ENCODE assay signal across 18 cellular contexts in the genomic region with DNA sequence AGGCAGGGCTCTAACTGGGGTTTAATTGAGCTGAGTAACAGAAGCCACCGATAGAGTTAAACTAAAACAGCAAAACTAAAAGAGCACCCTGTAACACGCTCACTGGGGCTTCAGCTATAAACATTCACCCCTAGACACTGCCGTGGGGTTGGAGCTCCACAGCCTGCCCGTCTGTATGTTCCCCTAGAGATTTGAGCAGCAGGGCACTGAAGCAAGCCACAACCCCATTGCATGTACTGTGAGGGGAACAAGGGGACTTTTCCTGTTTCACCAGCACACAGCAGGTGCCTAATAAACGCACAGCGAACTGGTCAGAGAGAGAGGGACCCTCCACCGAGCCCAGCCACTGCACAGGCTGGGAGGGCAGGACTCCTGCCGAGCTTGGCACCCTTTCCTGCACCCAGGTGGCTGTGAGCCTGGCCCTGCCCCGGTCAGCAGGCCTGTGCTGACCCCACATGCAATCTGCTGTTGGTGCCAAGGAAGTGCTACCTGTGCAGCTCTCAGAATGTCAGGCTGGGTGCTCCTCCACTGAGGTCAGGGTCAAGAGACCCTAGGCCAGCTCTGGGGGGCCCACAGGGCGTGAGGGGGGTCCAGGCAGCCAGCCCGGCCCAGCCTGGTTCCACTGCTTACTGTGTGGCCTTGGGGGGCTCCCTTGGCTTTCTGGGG. TPM values are rescaled to one million over a fixed set of nuclear protein-coding genes. Genes with fewer than 3 reads are reported as not detected.
DNase-seq lines count a peak whose midpoint lies in the region; ATAC-seq and TF ChIP-seq lines count a peak whose summit lies in the region.
"Had no signal": no experiment of that assay in that cellular context is flagged by ENCODE, and none has a peak within 500 bp of the region (broad histone marks: within the 10 kb centered on the region; RNA-seq: fewer than 3 reads in every experiment).

No MANE protein-coding gene starts in this region.

- no peak for DNase-seq in T-helper 17 cell
- DNase-seq in effector memory CD8-positive, alpha-beta T cell = no peak
- DNase-seq in stimulated activated effector memory CD8-positive, alpha-beta T cell treated with anti-CD3 and anti-CD28 coated beads, Interleukin-12 subunit alpha, Interleukin-12 subunit beta, amount 100 ng/mL, for 72 hours (ENCODE audit: low spot score in 2 of 2) = no peak
- DNase-seq in activated T-cell treated with anti-CD3 and anti-CD28 coated beads for 4 hours = no peak
- DNase-seq in nucleus accumbens (lab: John Stamatoyannopoulos, UW) = no peak
- DNase-seq in RPMI8226 = no peak
- DNase-seq: ACHN, COR-L47, GDM1, HCEC 1CT, NCI-H187, NCI-H2227 treated with DMSO at 0.1 percent for 48 hours, NCI-H510A treated with DMSO at 0.1 percent for 48 hours, NCI-H82, SHP77 treated with DMSO at 0.1 percent for 48 hours, SK-N-SH had no signal

- TF ChIP-seq RAD21 in Ishikawa (IDR thresholded peaks at IDR 0.05; ENCODE audit: low read depth) = no peak

- no peak for ATAC-seq in T-helper 17 cell
- ATAC-seq in effector memory CD8-positive, alpha-beta T cell (replicated peaks) = no peak
- ATAC-seq in stimulated activated effector memory CD8-positive, alpha-beta T cell treated with anti-CD3 and anti-CD28 coated beads, Interleukin-12 subunit alpha, Interleukin-12 subunit beta, amount 100 ng/mL, for 72 hours = no peak

- no peaks in the 10 kb centered on the region for H3K4me1 Mint-ChIP-seq in T-helper 17 cell
- peaks cover 7 to 13% of the 10 kb centered on the region in 2 donors for H3K4me1 Mint-ChIP-seq in effector memory CD8-positive, alpha-beta T cell (ENCODE audit: low read depth in 2 of 2)
- H3K4me1 Mint-ChIP-seq in stimulated activated effector memory CD8-positive, alpha-beta T cell treated with anti-CD3 and anti-CD28 coated beads, Interleukin-12 subunit alpha, Interleukin-12 subunit beta, amount 100 ng/mL, for 72 hours = peaks cover 11% of the 10 kb centered on the region
- H3K4me1 Mint-ChIP-seq: CD14-positive monocyte had no signal

- H3K27me3 Mint-ChIP-seq in T-helper 17 cell = no peaks in the 10 kb centered on the region
- H3K27me3 Mint-ChIP-seq in effector memory CD8-positive, alpha-beta T cell = no peaks in the 10 kb centered on the region

- no peaks in the 10 kb centered on the region for H3K9me3 ChIP-seq in T-helper 17 cell (ENCODE audit: control insufficient read depth, low read length, poor library complexity, severe bottlenecking)
- H3K9me3 ChIP-seq: SK-N-SH had no signal

- no peaks in the 10 kb centered on the region for H3K36me3 Mint-ChIP-seq in T-helper 17 cell (ENCODE audit: low read depth)
- H3K36me3 Mint-ChIP-seq in effector memory CD8-positive, alpha-beta T cell (ENCODE audit: insufficient read depth) = peaks cover 7% of the 10 kb centered on the region
- H3K36me3 Mint-ChIP-seq in stimulated activated effector memory CD8-positive, alpha-beta T cell treated with anti-CD3 and anti-CD28 coated beads, Interleukin-12 subunit alpha, Interleukin-12 subunit beta, amount 100 ng/mL, for 72 hours = peaks cover 6% of the 10 kb centered on the region
- H3K36me3 Mint-ChIP-seq: CD14-positive monocyte had no signal

- no peak for TF ChIP-seq EP300 in Ishikawa (IDR thresholded peaks at IDR 0.05; ENCODE audit: borderline replicate concordance)

- H3K27ac Mint-ChIP-seq in T-helper 17 cell = peak overlapping the region; percentile 45
- H3K27ac Mint-ChIP-seq in effector memory CD8-positive, alpha-beta T cell = peak overlapping the region; percentile 31 to 94
- H3K27ac Mint-ChIP-seq in stimulated activated effector memory CD8-positive, alpha-beta T cell treated with anti-CD3 and anti-CD28 coated beads, Interleukin-12 subunit alpha, Interleukin-12 subunit beta, amount 100 ng/mL, for 72 hours = peak overlapping the region; percentile 89

- H3K4me3 Mint-ChIP-seq in T-helper 17 cell = no peak overlapping the region
- H3K4me3 Mint-ChIP-seq in effector memory CD8-positive, alpha-beta T cell = peak overlapping the region in 1 of 2 donors; percentile 54
- H3K4me3 Mint-ChIP-seq in stimulated activated effector memory CD8-positive, alpha-beta T cell treated with anti-CD3 and anti-CD28 coated beads, Interleukin-12 subunit alpha, Interleukin-12 subunit beta, amount 100 ng/mL, for 72 hours = no peak overlapping the region
- H3K4me3 Mint-ChIP-seq: CD14-positive monocyte had no signal

- no peaks in the 10 kb centered on the region for H3K9me3 Mint-ChIP-seq in effector memory CD8-positive, alpha-beta T cell
- no peaks in the 10 kb centered on the region for H3K9me3 Mint-ChIP-seq in stimulated activated effector memory CD8-positive, alpha-beta T cell treated with anti-CD3 and anti-CD28 coated beads, Interleukin-12 subunit alpha, Interleukin-12 subunit beta, amount 100 ng/mL, for 72 hours

TF ChIP-seq in Ishikawa, 13 proteins besides CTCF, POLR2A, EP300 and RAD21:
- no peak for TF ChIP-seq CEBPB (IDR thresholded peaks at IDR 0.05)
- TF ChIP-seq USF1 (IDR thresholded peaks at IDR 0.05) = no peak
- TF ChIP-seq CREB1 (IDR thresholded peaks at IDR 0.05; ENCODE audit: low read depth) = no peak
- TF ChIP-seq TEAD4 (IDR thresholded peaks at IDR 0.05) = no peak
- TF ChIP-seq, protein P1, sequence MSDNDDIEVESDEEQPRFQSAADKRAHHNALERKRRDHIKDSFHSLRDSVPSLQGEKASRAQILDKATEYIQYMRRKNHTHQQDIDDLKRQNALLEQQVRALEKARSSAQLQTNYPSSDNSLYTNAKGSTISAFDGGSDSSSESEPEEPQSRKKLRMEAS (IDR thresholded peaks at IDR 0.05) = no peak
- 0 out of 2 replicates have a peak, but pooled peaks have one; percentile 30 for TF ChIP-seq ZBTB7A (IDR thresholded peaks at IDR 0.05; ENCODE audit: low read depth)
- no peak for TF ChIP-seq TAF1 (IDR thresholded peaks at IDR 0.05; ENCODE audit: low read depth)
- no peak for TF ChIP-seq EGR1 (IDR thresholded peaks at IDR 0.05)

RNA-seq across cellular contexts. Expression of gene RTN4R, which starts 31.9 kb away (rescaled TPM):
- total RNA-seq in T-helper 17 cell = 1 to 10 TPM in 1 of 2 donors, under 1 TPM in 1; 0.68 to 2.1 TPM
